In genomic region chr13:73729046-73729445, GRCh38 we compare ENCODE assay signal across 17 cellular contexts.
DNase-seq lines count a peak whose midpoint lies in the region; ATAC-seq and TF ChIP-seq lines count a peak whose summit lies in the region.
"Had no signal": no experiment of that assay in that cellular context is flagged by ENCODE, and none has a peak within 500 bp of the region (broad histone marks: within the 10 kb centered on the region; RNA-seq: fewer than 3 reads in every experiment).

No MANE protein-coding gene starts in this region.

- WGBS in right lobe of liver (ENCODE audit: insufficient coverage, low coverage, low lambda C conversion rate, missing lambda C conversion rate): 22% methylated on average over 1 of the region's 1 CpG

- intact Hi-C loops in CD4-positive, alpha-beta memory T cell (cut with micrococcal nuclease): no loop called here
- intact Hi-C loops in right lobe of liver (cut with DNase I): no loop called here

- H3K36me3 Mint-ChIP-seq in CD4-positive, alpha-beta memory T cell: peaks cover 48 to 51% of the 10 kb centered on the region in 2 donors
- H3K36me3 Mint-ChIP-seq in effector memory CD8-positive, alpha-beta T cell (ENCODE audit: insufficient read depth): peaks cover 13% of the 10 kb centered on the region
- peaks cover 18% of the 10 kb centered on the region for H3K36me3 Mint-ChIP-seq in type B pancreatic cell

- no peak overlapping the region for H3K4me3 ChIP-seq in CD4-positive, alpha-beta memory T cell (ENCODE audit: low read length in 2 of 2)
- H3K4me3 ChIP-seq in right lobe of liver: no peak overlapping the region
- H3K4me3 ChIP-seq: BLaER1 treated with 17β-estradiol and CSF1 and Interleukin-3, amounts not matched to agents 10 nM and 100 nM; GM12878; GM23248; K562 had no signal

- H3K36me3 ChIP-seq in CD4-positive, alpha-beta memory T cell (ENCODE audit: insufficient read depth, low read length): no peaks in the 10 kb centered on the region
- no peaks in the 10 kb centered on the region for H3K36me3 ChIP-seq in right lobe of liver

- no peak overlapping the region for H3K27ac ChIP-seq in CD4-positive, alpha-beta memory T cell (ENCODE audit: low read depth, low read length)
- H3K27ac ChIP-seq in right lobe of liver: no peak overlapping the region
- H3K27ac ChIP-seq: BLaER1 treated with 17β-estradiol and CSF1 and Interleukin-3, amounts not matched to agents 10 nM and 100 nM; GM23248; HL-60 had no signal

- POLR2A ChIA-PET in CD4-positive, alpha-beta memory T cell (lab: Charles Lee; ENCODE audit: partially characterized antibody): interaction anchor here (2.6 kb wide), 1 partner anchor 14 kb away, joined by 13 read pairs; no protein-coding TSS in a partner anchor

- H3K27me3 Mint-ChIP-seq in CD4-positive, alpha-beta memory T cell: no peaks in the 10 kb centered on the region
- H3K27me3 Mint-ChIP-seq in effector memory CD8-positive, alpha-beta T cell: no peaks in the 10 kb centered on the region
- no peaks in the 10 kb centered on the region for H3K27me3 Mint-ChIP-seq in type B pancreatic cell

- H3K27me3 ChIP-seq in CD4-positive, alpha-beta memory T cell (ENCODE audit: insufficient read depth, low read length): no peaks in the 10 kb centered on the region
- H3K27me3 ChIP-seq in right lobe of liver: no peaks in the 10 kb centered on the region
- H3K27me3 ChIP-seq: BLaER1 treated with 17β-estradiol and CSF1 and Interleukin-3, amounts not matched to agents 10 nM and 100 nM had no signal

- H3K4me1 ChIP-seq in CD4-positive, alpha-beta memory T cell (ENCODE audit: insufficient read depth, low read length): no peaks in the 10 kb centered on the region
- peaks cover 0 to 6% (median 0%) of the 10 kb centered on the region in 4 donors for H3K4me1 ChIP-seq in right lobe of liver
- H3K4me1 ChIP-seq: BLaER1 treated with 17β-estradiol and CSF1 and Interleukin-3, amounts not matched to agents 10 nM and 100 nM had no signal

- peaks cover 0 to 4% (median 0%) of the 10 kb centered on the region in 8 donors for H3K9me3 Mint-ChIP-seq in CD4-positive, alpha-beta memory T cell
- H3K9me3 Mint-ChIP-seq in effector memory CD8-positive, alpha-beta T cell: no peaks in the 10 kb centered on the region
- peaks cover 9% of the 10 kb centered on the region for H3K9me3 Mint-ChIP-seq in type B pancreatic cell

- no peak for DNase-seq in CD4-positive, alpha-beta memory T cell
- DNase-seq in effector memory CD8-positive, alpha-beta T cell: no peak
- DNase-seq in right lobe of liver (no peak), type B pancreatic cell (ENCODE audit: extremely low spot score, unreplicated experiment) (no peak), kidney tubule cell (ENCODE audit: low spot score) (no peak)
- DNase-seq in activated naive CD4-positive, alpha-beta T cell (lab: John Stamatoyannopoulos, UW): no peak
- DNase-seq: ACHN, Calu3, DMS 273 treated with DMSO at 0.1 percent for 48 hours, DMS79, GM23248, H7 had no signal

- no peak overlapping the region for H3K4me3 Mint-ChIP-seq in CD4-positive, alpha-beta memory T cell
- H3K4me3 Mint-ChIP-seq in effector memory CD8-positive, alpha-beta T cell: no peak overlapping the region
- no peak overlapping the region for H3K4me3 Mint-ChIP-seq in type B pancreatic cell

- no peak for ATAC-seq in effector memory CD8-positive, alpha-beta T cell (replicated peaks)
- peak; percentile 40 to 79 (median 54) for ATAC-seq in right lobe of liver
- no peak for ATAC-seq in GM18519 (IDR thresholded peaks at IDR 0.05; ENCODE audit: low FRiP score, unreplicated experiment)
- ATAC-seq: GM12878, K562 had no signal

- peaks cover 33 to 38% (median 37%) of the 10 kb centered on the region in 4 donors for H3K4me1 Mint-ChIP-seq in CD4-positive, alpha-beta memory T cell
- peaks cover 11 to 22% of the 10 kb centered on the region in 2 donors for H3K4me1 Mint-ChIP-seq in effector memory CD8-positive, alpha-beta T cell (ENCODE audit: low read depth in 2 of 2)
- no peaks in the 10 kb centered on the region for H3K4me1 Mint-ChIP-seq in type B pancreatic cell (ENCODE audit: unreplicated experiment)

- peak overlapping the region in 5 of 7 donors; percentile 9 to 69 (median 59) for H3K27ac Mint-ChIP-seq in CD4-positive, alpha-beta memory T cell
- peak overlapping the region; percentile 2 to 12 for H3K27ac Mint-ChIP-seq in effector memory CD8-positive, alpha-beta T cell
- H3K27ac Mint-ChIP-seq in type B pancreatic cell: no peak overlapping the region

- CTCF ChIA-PET in CD4-positive, alpha-beta memory T cell (lab: Charles Lee; ENCODE audit: partially characterized antibody): interaction anchor here (1.9 to 2.1 kb wide), 2 partner anchors 9 to 11 kb away, joined by 7 to 13 read pairs; no protein-coding TSS in a partner anchor

- TF ChIP-seq CTCF in right lobe of liver (IDR thresholded peaks at IDR 0.05) (no peak), type B pancreatic cell (conservative IDR thresholded peaks at IDR 0.05) (no peak)

- H3K9me3 ChIP-seq in CD4-positive, alpha-beta memory T cell (ENCODE audit: control insufficient read depth in 1 of 2, low read length in 2 of 2): no peaks in the 10 kb centered on the region
- H3K9me3 ChIP-seq in right lobe of liver: no peaks in the 10 kb centered on the region
- H3K9me3 ChIP-seq: BLaER1 treated with 17β-estradiol and CSF1 and Interleukin-3, amounts not matched to agents 10 nM and 100 nM had no signal

- TF ChIP-seq POLR2A in right lobe of liver (IDR thresholded peaks at IDR 0.05): no peak

Comparison
In these comparisons a context has a peak if more than half of its experiments do, and no peak if none do; other contexts are left out.
1. ATAC-seq: peak in right lobe of liver (4 of 4); none in effector memory CD8-positive, alpha-beta T cell (single experiment) and GM18519 (single experiment).